ENCODE assay signal across 9 cellular contexts in genomic region chr19:9917322-9917721, GRCh38. TPM values are rescaled to one million over a fixed set of nuclear protein-coding genes. Genes with fewer than 3 reads are reported as not detected.
DNase-seq lines count a peak whose midpoint lies in the region; ATAC-seq, FAIRE-seq and TF ChIP-seq lines count a peak whose summit lies in the region.
"Had no signal": no experiment of that assay in that cellular context is flagged by ENCODE, and none has a peak within 500 bp of the region (broad histone marks: within the 10 kb centered on the region; RNA-seq: fewer than 3 reads in every experiment).

No MANE protein-coding gene starts in this region.

- no peak overlapping the region for H3K4ac ChIP-seq in H1 (replicated peaks; ENCODE audit: insufficient read length, low read depth, low read length)

- H3K9me3 Mint-ChIP-seq in MCF 10A (ENCODE audit: unreplicated experiment) = no peaks in the 10 kb centered on the region

- 46% methylated on average over 3 of the region's 3 CpGs; no CpG with 5 or more reads in 1 of the 2 experiments for WGBS in H1 (ENCODE audit: extremely low coverage in 1 of 2, insufficient coverage in 1 of 2, insufficient read length in 1 of 2, insufficient replicate concordance in 2 of 2, low coverage in 1 of 2, low lambda C conversion rate in 2 of 2, missing lambda C conversion rate in 1 of 2), 2 experiments
- 4 to 7% methylated on average over 3 of the region's 3 CpGs for WGBS in tibial nerve, 2 donors

- H3F3A ChIP-seq in PC-3 (ENCODE audit: low read length, unreplicated experiment) = no peaks in the 10 kb centered on the region

- DNase-seq in MCF 10A (ENCODE audit: unreplicated experiment) = peak; percentile 70
- DNase-seq in breast epithelium (ENCODE audit: low spot score in 2 of 2) = no peak
- DNase-seq in PC-3 = peak; percentile 85
- DNase-seq in H1 (ENCODE audit: low read depth in 1 of 2, low spot score in 2 of 2) = no peak
- DNase-seq in omental fat pad (ENCODE audit: low spot score) = no peak
- DNase-seq in tibial nerve (ENCODE audit: low spot score in 2 of 2) = no peak

- H3K9me2 ChIP-seq in PC-3 (replicated peaks; ENCODE audit: low read length) = no peaks in the 10 kb centered on the region

- TF ChIP-seq CTCF in MCF 10A (IDR thresholded peaks at IDR 0.05; ENCODE audit: unreplicated experiment) = no peak
- TF ChIP-seq CTCF in breast epithelium (IDR thresholded peaks at IDR 0.05) = no peak
- no peak for TF ChIP-seq CTCF in PC-3 (conservative IDR thresholded peaks at IDR 0.05; ENCODE audit: low read depth, low read length)
- peak in 1 of 3 experiments; percentile 6; a peak in 1 of 4 replicates for TF ChIP-seq CTCF in H1 (IDR thresholded peaks at IDR 0.05; ENCODE audit: control extremely low read depth in 1 of 3, insufficient read depth in 1 of 3, low read depth in 1 of 3, low read length in 3 of 3)
- TF ChIP-seq CTCF in omental fat pad (IDR thresholded peaks at IDR 0.05) = no peak
- TF ChIP-seq CTCF in tibial nerve (IDR thresholded peaks at IDR 0.05) = no peak

- H3K18ac ChIP-seq in H1 (ENCODE audit: extremely low read depth, low read length) = no peak overlapping the region

- no peak overlapping the region for H2BK20ac ChIP-seq in H1 (ENCODE audit: low read length)

- TF ChIP-seq POLR2A in breast epithelium (IDR thresholded peaks at IDR 0.05) (no peak), H1 (IDR thresholded peaks at IDR 0.05; ENCODE audit: control extremely low read depth in 1 of 2, low read depth in 2 of 2, low read length in 2 of 2) (no peak), tibial nerve (IDR thresholded peaks at IDR 0.05) (no peak)

- no peak overlapping the region for H3K4me3 Mint-ChIP-seq in MCF 10A (ENCODE audit: unreplicated experiment)

- H3K23ac ChIP-seq in H1 (ENCODE audit: insufficient read length) = no peak overlapping the region

- H4K8ac ChIP-seq in H1 (ENCODE audit: extremely low read depth, insufficient read depth, low read length) = no peak overlapping the region

- H3K56ac ChIP-seq in H1 (replicated peaks; ENCODE audit: insufficient read length, low read depth, low read length) = no peak overlapping the region

- H3K27me3 ChIP-seq in breast epithelium (peaks cover 0 to 2% of the 10 kb centered on the region in 2 donors), PC-3 (ENCODE audit: low read length) (no peaks in the 10 kb centered on the region), H1 (replicated peaks in 1 of 4; ENCODE audit: control insufficient read depth in 3 of 4, extremely low read depth in 1 of 4, insufficient read depth in 3 of 4, low read length in 3 of 4) (peaks cover 0 to 9% (median 2%) of the 10 kb centered on the region in 4 experiments; a peak in 4 of 7 replicates), tibial nerve (peaks cover 0 to 48% of the 10 kb centered on the region in 2 donors)

- H3K9ac ChIP-seq in PC-3 (ENCODE audit: low read length) (no peak overlapping the region), H1 (replicated peaks in 1 of 4; ENCODE audit: extremely low read depth in 1 of 4, low read depth in 3 of 4, low read length in 3 of 4) (0 out of 7 replicates have a peak overlapping the region, but pooled peaks of 1 of the 4 experiments have one; percentile 34)

- no peak overlapping the region for H2AK5ac ChIP-seq in H1 (ENCODE audit: low read depth, low read length)

- no peak overlapping the region for H2BK15ac ChIP-seq in H1 (ENCODE audit: low read length)

- no peak for TF ChIP-seq RAD21 in H1 (IDR thresholded peaks at IDR 0.05 in 1 of 2, conservative IDR thresholded peaks at IDR 0.05 in 1 of 2; ENCODE audit: low read depth in 2 of 2, low read length in 2 of 2)

- peaks cover 7% of the 10 kb centered on the region for H3K79me1 ChIP-seq in H1 (ENCODE audit: low read depth, low read length)

- peaks cover 14% of the 10 kb centered on the region for H3K4me1 Mint-ChIP-seq in MCF 10A (ENCODE audit: insufficient read depth, unreplicated experiment)

- H3K27ac ChIP-seq in breast epithelium = no peak overlapping the region
- H3K27ac ChIP-seq in PC-3 (ENCODE audit: low read length) = no peak overlapping the region
- H3K27ac ChIP-seq in H1 (ENCODE audit: low read depth, low read length) = 0 out of 2 replicates have a peak overlapping the region, but pooled peaks have one; percentile 61
- H3K27ac ChIP-seq in tibial nerve = no peak overlapping the region
- H3K27ac ChIP-seq: thoracic aorta had no signal

- TF ChIP-seq EP300 in H1 (IDR thresholded peaks at IDR 0.05; ENCODE audit: borderline replicate concordance in 1 of 2, low read depth in 2 of 2, low read length in 2 of 2) (no peak), tibial nerve (IDR thresholded peaks at IDR 0.05) (no peak)

- no peaks in the 10 kb centered on the region for H3K36me3 Mint-ChIP-seq in MCF 10A (ENCODE audit: insufficient read depth, unreplicated experiment)

- intact Hi-C loops in MCF 10A (cut with micrococcal nuclease) = no loop called here
- intact Hi-C loops in breast epithelium (cut with DNase I; ENCODE audit: low total_unique reads) = loop anchor here (5.0 kb wide), 1 partner anchor 85 kb away; no protein-coding TSS in a partner anchor
- intact Hi-C loops in PC-3 (cut with micrococcal nuclease) = no loop called here

- no peak overlapping the region for H4K5ac ChIP-seq in H1 (ENCODE audit: insufficient read length, low read depth, low read length)

- H3K23me2 ChIP-seq in H1 (ENCODE audit: low read depth, low read length) = peaks cover 10% of the 10 kb centered on the region; the same call in 1 of the 2 replicates

- H2AFZ ChIP-seq in PC-3 (ENCODE audit: low read length) = peak overlapping the region; percentile 54
- H2AFZ ChIP-seq in H1 (ENCODE audit: low read length) = no peak overlapping the region

- H3K27me3 Mint-ChIP-seq in MCF 10A (ENCODE audit: insufficient read depth, unreplicated experiment) = peaks cover 11% of the 10 kb centered on the region

- H3K36me3 ChIP-seq in breast epithelium (no peaks in the 10 kb centered on the region), PC-3 (ENCODE audit: low read depth, low read length) (no peaks in the 10 kb centered on the region), H1 (ENCODE audit: control insufficient read depth in 2 of 4, insufficient read depth in 4 of 4, low read length in 3 of 4) (no peaks in the 10 kb centered on the region), tibial nerve (no peaks in the 10 kb centered on the region)
- H3K36me3 ChIP-seq: thoracic aorta had no signal

- POLR2A ChIA-PET in MCF 10A (lab: Yijun Ruan, JAX) (no interaction called here), PC-3 (lab: Charles Lee; ENCODE audit: unreplicated experiment) (no interaction called here), H1 (lab: Charles Lee; ENCODE audit: partially characterized antibody) (no interaction called here)

- no peaks in the 10 kb centered on the region for H4K20me1 ChIP-seq in PC-3 (ENCODE audit: low read length)
- peaks cover 8 to 21% of the 10 kb centered on the region in 2 experiments for H4K20me1 ChIP-seq in H1 (replicated peaks in 1 of 2; ENCODE audit: control insufficient read depth in 1 of 2, insufficient read depth in 2 of 2, low read length in 2 of 2)

- BruUV-seq in MCF 10A (replicated peaks; lab: Mats Ljungman, UMichigan) = no TSS peak
- BruUV-seq in PC-3 (replicated peaks; lab: Mats Ljungman, UMichigan) = no TSS peak

- no peak overlapping the region; the same call in 1 of the 2 replicates for H2BK12ac ChIP-seq in H1 (ENCODE audit: low read depth, low read length)

- H3K4me2 ChIP-seq in PC-3 (ENCODE audit: low read length) (peak overlapping the region; percentile 31; the same call in 1 of the 2 replicates), H1 (ENCODE audit: insufficient read depth in 1 of 2, low read depth in 2 of 2, low read length in 2 of 2) (no peak overlapping the region; a peak in 1 of 4 replicates)

- H3K4me1 ChIP-seq in breast epithelium (no peaks in the 10 kb centered on the region), PC-3 (ENCODE audit: insufficient read depth, low read length) (peaks cover 9% of the 10 kb centered on the region), H1 (replicated peaks in 1 of 4; ENCODE audit: control insufficient read depth in 3 of 4, insufficient read depth in 4 of 4, low read length in 3 of 4) (peaks cover 0 to 10% (median 3%) of the 10 kb centered on the region in 4 experiments; a peak in 6 of 7 replicates), tibial nerve (peaks cover 0 to 27% (median 10%) of the 10 kb centered on the region in 4 donors)

- no peak overlapping the region for H4K91ac ChIP-seq in H1 (replicated peaks; ENCODE audit: insufficient read length, low read length)

- peak; percentile 97 for FAIRE-seq in H1 (lab: Jason Lieb, UNC)

- H3K14ac ChIP-seq in H1 (ENCODE audit: insufficient read length) = no peak overlapping the region

- no peak overlapping the region for H3K27ac Mint-ChIP-seq in MCF 10A (ENCODE audit: low read depth, unreplicated experiment)

- ATAC-seq in PC-3 (peak; percentile 79), omental fat pad (ENCODE audit: low FRiP score) (peak; percentile 39), HG02970 (IDR thresholded peaks at IDR 0.05; ENCODE audit: low FRiP score, unreplicated experiment) (no peak), GM21381 (IDR thresholded peaks at IDR 0.05; ENCODE audit: unreplicated experiment) (no peak)

- H3K4me3 ChIP-seq in breast epithelium (no peak overlapping the region), PC-3 (ENCODE audit: low read length) (no peak overlapping the region), H1 (ENCODE audit: extremely low read depth in 1 of 4, insufficient read depth in 2 of 4, low read depth in 3 of 4, low read length in 4 of 4) (no peak overlapping the region), tibial nerve (no peak overlapping the region)
- H3K4me3 ChIP-seq: thoracic aorta had no signal

- CTCF ChIA-PET in MCF 10A (lab: Yijun Ruan, JAX) (interaction anchor here (0.6 to 2.0 kb wide), 4 partner anchors 14 to 479 kb away, joined by 3 to 5 read pairs (median 3); partner anchors contain the start of gene P2RY11), PC-3 (lab: Charles Lee) (no interaction called here), H1 (lab: Charles Lee; ENCODE audit: partially characterized antibody) (interaction anchor here (0.7 to 2.3 kb wide), 3 partner anchors 9 to 110 kb away, joined by 4 to 7 read pairs (median 7); no protein-coding TSS in a partner anchor)

- H3K9me3 ChIP-seq in breast epithelium = no peaks in the 10 kb centered on the region
- H3K9me3 ChIP-seq in PC-3 (ENCODE audit: low read length) = no peaks in the 10 kb centered on the region
- H3K9me3 ChIP-seq in H1 (ENCODE audit: insufficient read depth in 2 of 2, low read depth in 1 of 2, low read length in 1 of 2) = no peaks in the 10 kb centered on the region
- no peaks in the 10 kb centered on the region for H3K9me3 ChIP-seq in tibial nerve
- H3K9me3 ChIP-seq: thoracic aorta had no signal

- no peak overlapping the region for H2BK5ac ChIP-seq in H1 (ENCODE audit: low read depth, low read length)

- H3K79me2 ChIP-seq in PC-3 (ENCODE audit: low read length) = no peaks in the 10 kb centered on the region
- H3K79me2 ChIP-seq in H1 (ENCODE audit: control insufficient read depth in 1 of 2, insufficient read depth in 2 of 2, low read length in 2 of 2) = peaks cover 0 to 26% of the 10 kb centered on the region in 2 experiments; a peak in 1 of 4 replicates

- H2BK120ac ChIP-seq in H1 (replicated peaks; ENCODE audit: low read depth, low read length) = no peak overlapping the region

RNA-seq across cellular contexts. Expression of gene OLFM2, which starts 19.0 kb away (rescaled TPM):
- total RNA-seq in MCF 10A (2022) = not detected in 2 replicates
- 10 to 100 TPM in 1 of 3 donors, 1 to 10 TPM in 2; 7.2 to 42.6 (median 8.8) TPM for total RNA-seq in breast epithelium
- total RNA-seq in PC-3 (2014; rRNA removed) = 1.6 and 1.7 TPM in 2 replicates
- total RNA-seq in H1 (2021; fragmentation: NEBNext Ultra II Directional; extraction: Animal tissue kit (Norgen Biotek cat#: 25700)) = 68.2 and 72.0 TPM in 2 replicates
- polyA plus RNA-seq in H1 (2011; rRNA removed) = 151 and 238 TPM in 2 replicates
- polyA plus RNA-seq in H1 (2011; cell fraction: cytosol; rRNA removed) = 133 TPM
- polyA plus RNA-seq in H1 (2011; cell fraction: nucleus; rRNA removed) = 130 TPM
- polyA plus RNA-seq in H1 (2012, experiment 1 of 2) = 45.7 to 81.7 TPM (median 69.5 TPM) in 4 replicates
- 69.6 TPM for polyA plus RNA-seq in H1 (2012, experiment 2 of 2)
- polyA plus RNA-seq in H1 (2013, experiment 1 of 2) = 86.9 TPM
- 91.1 TPM for polyA plus RNA-seq in H1 (2013, experiment 2 of 2)
- polyA minus RNA-seq in H1 (2011; rRNA and poly(A)+ RNA removed) = 61.1 and 62.1 TPM in 2 replicates
- 74.7 TPM for polyA minus RNA-seq in H1 (2011; cell fraction: cytosol; rRNA and poly(A)+ RNA removed)
- 48.8 TPM for polyA minus RNA-seq in H1 (2011; cell fraction: nucleus; rRNA and poly(A)+ RNA removed)
- total RNA-seq in omental fat pad = 10 to 100 TPM; 12.9 to 41.3 (median 23.6) TPM
- 10 to 100 TPM in 1 of 4 donors, 1 to 10 TPM in 3; 4.8 to 12.6 (median 8.8) TPM for total RNA-seq in tibial nerve

Comparison
In these comparisons a context has a peak if more than half of its experiments do, and no peak if none do; other contexts are left out.
1. DNase-seq: peak in MCF 10A (single experiment) and PC-3 (single experiment); none in breast epithelium (0 of 2), H1 (0 of 2), omental fat pad (single experiment) and tibial nerve (0 of 2).
2. ATAC-seq: peak in PC-3 (single experiment) and omental fat pad (single experiment); none in HG02970 (single experiment) and GM21381 (single experiment).